ENCODE assay signal across 31 cellular contexts in genomic region chr17:70161519-70161918, GRCh38. TPM values are rescaled to one million over a fixed set of nuclear protein-coding genes. Genes with fewer than 3 reads are reported as not detected.
"Had no signal": no experiment of that assay in that cellular context is flagged by ENCODE, and none has a peak within 500 bp of the region (broad histone marks: within the 10 kb centered on the region; RNA-seq: fewer than 3 reads in every experiment).

No MANE protein-coding gene starts in this region.

- H3K27me3 ChIP-seq: ascending aorta, cardiac muscle cell had no signal

- H3K9me3 ChIP-seq: ascending aorta had no signal

- H3K36me3 ChIP-seq: ascending aorta, cardiac muscle cell had no signal

- FAIRE-seq: bronchial epithelial cell, TTC549 had no signal

- H3K4me1 ChIP-seq: ascending aorta had no signal

- H3K27ac ChIP-seq: ascending aorta, cardiac muscle cell, VCaP had no signal

- DNase-seq: activated B cell treated with CpG ODN at 0.5 μM for 24 hours; activated CD4-positive, alpha-beta memory T cell treated with anti-CD3 and anti-CD28 coated beads, Interleukin-2, amount 10 ng/mL, durations not matched to agents 7 days and 5 days; activated CD4-positive, alpha-beta T cell treated with anti-CD3 and anti-CD28 coated beads for 4 hours; activated CD4-positive, alpha-beta T cell treated with anti-CD3 and anti-CD28 coated beads, Interleukin-2, amount 10 ng/mL, durations not matched to agents 24 days and 14 days; activated CD4-positive, alpha-beta T cell treated with anti-CD3 and anti-CD28 coated beads, Interleukin-2, amount 50 U/mL, for 1 hour; activated CD4-positive, alpha-beta T cell treated with anti-CD3 and anti-CD28 coated beads, Interleukin-2, amount 50 U/mL, for 4 hours; activated CD4-positive, CD25-positive, alpha-beta regulatory T cell treated with anti-CD3 and anti-CD28 coated beads, Interleukin-2, amount 50 U/mL, for 72 hours; activated CD8-positive, alpha-beta memory T cell treated with anti-CD3 and anti-CD28 coated beads for 24 hours; activated CD8-positive, alpha-beta memory T cell treated with anti-CD3 and anti-CD28 coated beads, Interleukin-2, amount 10 ng/mL, durations not matched to agents 7 days and 5 days; activated CD8-positive, alpha-beta memory T cell treated with anti-CD3 and anti-CD28 coated beads, Interleukin-2, amount 50 U/mL, for 48 hours; activated CD8-positive, alpha-beta T cell treated with anti-CD3 and anti-CD28 coated beads, Interleukin-2, amount 10 ng/mL, durations not matched to agents 7 days and 5 days; activated effector memory CD4-positive, alpha-beta T cell treated with Interleukin-2 at 50 U/mL for 16 hours; activated gamma-delta T cell; activated naive CD4-positive, alpha-beta T cell treated with anti-CD3 and anti-CD28 coated beads, Interleukin-2, amount 10 ng/mL, durations not matched to agents 7 days and 5 days; activated naive CD4-positive, alpha-beta T cell treated with Interleukin-2 at 50 U/mL for 16 hours; activated naive CD8-positive, alpha-beta T cell treated with anti-CD3 and anti-CD28 coated beads, Interleukin-2, amount 10 ng/mL, durations not matched to agents 7 days and 5 days; activated naive CD8-positive, alpha-beta T cell treated with anti-CD3 and anti-CD28 coated beads, Interleukin-2, amount 50 U/mL, for 24 hours; activated T-cell treated with anti-CD3 and anti-CD28 coated beads, Interleukin-2, amount 50 U/mL, for 24 hours; activated T-cell treated with anti-CD3 and anti-CD28 coated beads, Interleukin-2, amount 50 U/mL, for 48 hours; amygdala; anterior cingulate cortex; caudate nucleus; cerebellar nuclear complex; T-helper 1 cell; T-helper 2 cell; T-helper 9 cell had no signal

- H3K4me3 ChIP-seq: ascending aorta, cardiac muscle cell had no signal

RNA-seq across cellular contexts. Expression of gene KCNJ2, which starts 7.8 kb away (rescaled TPM):
- polyA plus RNA-seq: cardiac muscle cell had no signal
